ENCODE assay signal across 1 cellular context in the genomic region with DNA sequence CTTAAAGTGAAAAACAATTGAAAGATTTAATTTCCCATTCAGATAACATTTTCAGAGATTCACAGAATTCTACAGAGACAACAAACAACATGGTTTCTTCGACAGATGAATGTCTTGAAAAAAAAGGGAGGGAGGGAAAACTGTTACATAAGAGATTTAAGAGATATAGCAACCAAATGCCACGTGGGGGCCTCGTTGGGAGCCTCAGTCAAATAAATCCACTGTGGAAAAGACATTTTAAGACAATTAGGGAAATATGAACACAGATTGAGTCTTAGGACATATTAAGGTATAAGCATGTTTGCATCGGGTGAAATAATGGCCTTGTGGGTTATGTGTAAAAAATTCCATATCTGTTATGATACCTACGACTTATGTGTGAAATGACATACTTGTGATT.
TF ChIP-seq lines count a peak whose summit lies in the region.

No MANE protein-coding gene starts in this region.

TF ChIP-seq in GM23338, 12 proteins besides CTCF, POLR2A, EP300 and RAD21 (continued from another document):
- TF ChIP-seq, protein P1, sequence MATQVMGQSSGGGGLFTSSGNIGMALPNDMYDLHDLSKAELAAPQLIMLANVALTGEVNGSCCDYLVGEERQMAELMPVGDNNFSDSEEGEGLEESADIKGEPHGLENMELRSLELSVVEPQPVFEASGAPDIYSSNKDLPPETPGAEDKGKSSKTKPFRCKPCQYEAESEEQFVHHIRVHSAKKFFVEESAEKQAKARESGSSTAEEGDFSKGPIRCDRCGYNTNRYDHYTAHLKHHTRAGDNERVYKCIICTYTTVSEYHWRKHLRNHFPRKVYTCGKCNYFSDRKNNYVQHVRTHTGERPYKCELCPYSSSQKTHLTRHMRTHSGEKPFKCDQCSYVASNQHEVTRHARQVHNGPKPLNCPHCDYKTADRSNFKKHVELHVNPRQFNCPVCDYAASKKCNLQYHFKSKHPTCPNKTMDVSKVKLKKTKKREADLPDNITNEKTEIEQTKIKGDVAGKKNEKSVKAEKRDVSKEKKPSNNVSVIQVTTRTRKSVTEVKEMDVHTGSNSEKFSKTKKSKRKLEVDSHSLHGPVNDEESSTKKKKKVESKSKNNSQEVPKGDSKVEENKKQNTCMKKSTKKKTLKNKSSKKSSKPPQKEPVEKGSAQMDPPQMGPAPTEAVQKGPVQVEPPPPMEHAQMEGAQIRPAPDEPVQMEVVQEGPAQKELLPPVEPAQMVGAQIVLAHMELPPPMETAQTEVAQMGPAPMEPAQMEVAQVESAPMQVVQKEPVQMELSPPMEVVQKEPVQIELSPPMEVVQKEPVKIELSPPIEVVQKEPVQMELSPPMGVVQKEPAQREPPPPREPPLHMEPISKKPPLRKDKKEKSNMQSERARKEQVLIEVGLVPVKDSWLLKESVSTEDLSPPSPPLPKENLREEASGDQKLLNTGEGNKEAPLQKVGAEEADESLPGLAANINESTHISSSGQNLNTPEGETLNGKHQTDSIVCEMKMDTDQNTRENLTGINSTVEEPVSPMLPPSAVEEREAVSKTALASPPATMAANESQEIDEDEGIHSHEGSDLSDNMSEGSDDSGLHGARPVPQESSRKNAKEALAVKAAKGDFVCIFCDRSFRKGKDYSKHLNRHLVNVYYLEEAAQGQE (IDR thresholded peaks at IDR 0.05; ENCODE audit: unreplicated experiment) = no peak
- TF ChIP-seq STAT1 (IDR thresholded peaks at IDR 0.05; ENCODE audit: unreplicated experiment) (no peak), EZH2 (IDR thresholded peaks at IDR 0.05; ENCODE audit: low read depth, unreplicated experiment) (no peak), POLR2AphosphoS5 (IDR thresholded peaks at IDR 0.05; ENCODE audit: low read depth) (no peak), ETS1 (IDR thresholded peaks at IDR 0.05) (no peak), NANOG (IDR thresholded peaks at IDR 0.05; ENCODE audit: borderline replicate concordance) (no peak)
